In the genomic region with DNA sequence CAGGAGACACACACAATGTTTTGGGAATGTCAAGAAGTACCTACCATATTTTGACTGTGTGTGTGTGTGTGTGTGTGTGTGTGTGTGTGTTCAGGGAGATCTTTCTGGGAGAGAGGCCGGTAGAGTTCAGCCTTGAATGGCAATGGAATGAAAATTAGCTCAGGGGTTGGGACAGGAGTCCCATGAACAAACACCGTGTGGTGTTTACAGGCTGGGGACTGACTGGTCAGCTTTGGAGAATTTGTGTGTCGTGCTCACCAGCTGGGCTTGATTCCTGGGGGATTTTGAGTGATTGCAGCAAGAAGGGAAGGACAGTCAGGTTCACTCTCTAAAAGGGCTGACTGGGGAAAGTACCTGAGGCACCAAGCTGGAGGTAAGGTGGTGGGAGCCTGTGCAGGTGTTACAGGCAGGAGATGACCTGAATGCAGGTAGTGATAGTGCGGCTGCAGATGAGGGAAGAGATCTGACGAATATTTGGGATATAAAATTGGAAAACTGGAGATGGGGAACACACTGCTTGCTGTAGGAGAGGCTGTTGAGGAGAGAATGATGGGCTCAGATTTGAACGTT, we compare ENCODE assay signal across 18 cellular contexts. TPM values are rescaled to one million over a fixed set of nuclear protein-coding genes. Genes with fewer than 3 reads are reported as not detected.
DNase-seq lines count a peak whose midpoint lies in the region; ATAC-seq and TF ChIP-seq lines count a peak whose summit lies in the region.
"Had no signal": no experiment of that assay in that cellular context is flagged by ENCODE, and none has a peak within 500 bp of the region (broad histone marks: within the 10 kb centered on the region; RNA-seq: fewer than 3 reads in every experiment).

No MANE protein-coding gene starts in this region.

- H3K36me3 Mint-ChIP-seq in Calu3 (ENCODE audit: insufficient read depth, unreplicated experiment) = peaks cover 22% of the 10 kb centered on the region
- H3K36me3 Mint-ChIP-seq in activated naive CD8-positive, alpha-beta T cell treated with anti-CD3 and anti-CD28 coated beads, Interleukin-2, amount 50 U/mL, for 24 hours (ENCODE audit: low read depth) = peaks cover 3% of the 10 kb centered on the region
- H3K36me3 Mint-ChIP-seq in immature natural killer cell = no peaks in the 10 kb centered on the region
- H3K36me3 Mint-ChIP-seq in stimulated activated naive B cell treated with anti-CD40 and anti-IgM and Interleukin-4, amounts not matched to agents 10 μg/mL and 1 μg/mL and 100 μg/mL, for 72 hours = peaks cover 5 to 9% of the 10 kb centered on the region in 2 donors

- no peak for TF ChIP-seq POLR2A in gastrocnemius medialis (IDR thresholded peaks at IDR 0.05)

- H3K36me3 ChIP-seq in gastrocnemius medialis = no peaks in the 10 kb centered on the region
- no peaks in the 10 kb centered on the region for H3K36me3 ChIP-seq in effector memory CD4-positive, alpha-beta T cell (ENCODE audit: control insufficient read depth, insufficient read depth, low read length)
- H3K36me3 ChIP-seq: ovary, spleen had no signal

- peaks cover 31% of the 10 kb centered on the region for H3K27me3 Mint-ChIP-seq in Calu3 (ENCODE audit: unreplicated experiment)
- H3K27me3 Mint-ChIP-seq in activated naive CD8-positive, alpha-beta T cell treated with anti-CD3 and anti-CD28 coated beads, Interleukin-2, amount 50 U/mL, for 24 hours = no peaks in the 10 kb centered on the region
- peaks cover 9 to 13% (median 11%) of the 10 kb centered on the region in 3 donors for H3K27me3 Mint-ChIP-seq in immature natural killer cell (ENCODE audit: low read depth in 3 of 3)
- no peaks in the 10 kb centered on the region for H3K27me3 Mint-ChIP-seq in stimulated activated naive B cell treated with anti-CD40 and anti-IgM and Interleukin-4, amounts not matched to agents 10 μg/mL and 1 μg/mL and 100 μg/mL, for 72 hours
- H3K27me3 Mint-ChIP-seq: activated naive CD4-positive, alpha-beta T cell treated with anti-CD3 and anti-CD28 coated beads, Interleukin-2, amount 50 U/mL, for 24 hours; stimulated activated naive CD8-positive, alpha-beta T cell treated with anti-CD3 and anti-CD28 coated beads, Interleukin-15, amount 100 ng/mL, for 72 hours had no signal

- no TSS peak for BruUV-seq in Calu3 (replicated peaks; lab: Mats Ljungman, UMichigan)

- peaks cover 0 to 4% (median 0%) of the 10 kb centered on the region in 3 donors for H3K27me3 ChIP-seq in gastrocnemius medialis
- no peaks in the 10 kb centered on the region for H3K27me3 ChIP-seq in effector memory CD4-positive, alpha-beta T cell (replicated peaks; ENCODE audit: control insufficient read depth, insufficient read depth, low read length, poor library complexity, severe bottlenecking)
- H3K27me3 ChIP-seq: ovary, spleen had no signal

- H3K4me3 Mint-ChIP-seq in Calu3 (ENCODE audit: low read depth, unreplicated experiment) (no peak overlapping the region), immature natural killer cell (no peak overlapping the region)
- H3K4me3 Mint-ChIP-seq in activated naive CD8-positive, alpha-beta T cell treated with anti-CD3 and anti-CD28 coated beads, Interleukin-2, amount 50 U/mL, for 24 hours = no peak overlapping the region
- no peak overlapping the region for H3K4me3 Mint-ChIP-seq in stimulated activated naive B cell treated with anti-CD40 and anti-IgM and Interleukin-4, amounts not matched to agents 10 μg/mL and 1 μg/mL and 100 μg/mL, for 72 hours
- H3K4me3 Mint-ChIP-seq: activated naive CD4-positive, alpha-beta T cell treated with anti-CD3 and anti-CD28 coated beads, Interleukin-2, amount 50 U/mL, for 24 hours; stimulated activated naive CD8-positive, alpha-beta T cell treated with anti-CD3 and anti-CD28 coated beads, Interleukin-15, amount 100 ng/mL, for 72 hours had no signal

- in situ Hi-C loops in gastrocnemius medialis (cut with MboI; ENCODE audit: low sequenced_read_pairs in 4 of 4) (no loop called here), KBM-7 (cut with MboI; ENCODE audit: low pct_unique_long_range_greater_than_20kb, low sequenced_read_pairs) (no loop called here)

- TF ChIP-seq CTCF in Calu3 (IDR thresholded peaks at IDR 0.05; ENCODE audit: unreplicated experiment) (no peak), gastrocnemius medialis (IDR thresholded peaks at IDR 0.05 in 4 of 5, conservative IDR thresholded peaks at IDR 0.05 in 1 of 5) (no peak)

- ATAC-seq in activated naive CD8-positive, alpha-beta T cell treated with anti-CD3 and anti-CD28 coated beads, Interleukin-2, amount 50 U/mL, for 24 hours = no peak
- ATAC-seq in gastrocnemius medialis = peak; percentile 22 to 26
- ATAC-seq in stimulated activated naive B cell treated with anti-CD40 and anti-IgM and Interleukin-4, amounts not matched to agents 10 μg/mL and 1 μg/mL and 100 μg/mL, for 72 hours (replicated peaks) = no peak
- ATAC-seq: stimulated activated naive CD8-positive, alpha-beta T cell treated with anti-CD3 and anti-CD28 coated beads, Interleukin-15, amount 100 ng/mL, for 72 hours had no signal

- H3K4me1 Mint-ChIP-seq in Calu3 (ENCODE audit: low read depth, unreplicated experiment) (peaks cover 23% of the 10 kb centered on the region), immature natural killer cell (peaks cover 12 to 28% of the 10 kb centered on the region in 2 donors)
- peaks cover 36% of the 10 kb centered on the region for H3K4me1 Mint-ChIP-seq in activated naive CD8-positive, alpha-beta T cell treated with anti-CD3 and anti-CD28 coated beads, Interleukin-2, amount 50 U/mL, for 24 hours
- peaks cover 33 to 41% of the 10 kb centered on the region in 2 donors for H3K4me1 Mint-ChIP-seq in stimulated activated naive B cell treated with anti-CD40 and anti-IgM and Interleukin-4, amounts not matched to agents 10 μg/mL and 1 μg/mL and 100 μg/mL, for 72 hours

- H3K27ac Mint-ChIP-seq in Calu3 (ENCODE audit: unreplicated experiment) = peak overlapping the region; percentile 16
- H3K27ac Mint-ChIP-seq in activated naive CD8-positive, alpha-beta T cell treated with anti-CD3 and anti-CD28 coated beads, Interleukin-2, amount 50 U/mL, for 24 hours = peak overlapping the region; percentile 31
- peak overlapping the region; percentile 24 to 90 (median 64) for H3K27ac Mint-ChIP-seq in immature natural killer cell
- no peak overlapping the region for H3K27ac Mint-ChIP-seq in stimulated activated naive B cell treated with anti-CD40 and anti-IgM and Interleukin-4, amounts not matched to agents 10 μg/mL and 1 μg/mL and 100 μg/mL, for 72 hours
- H3K27ac Mint-ChIP-seq: stimulated activated naive CD8-positive, alpha-beta T cell treated with anti-CD3 and anti-CD28 coated beads, Interleukin-15, amount 100 ng/mL, for 72 hours had no signal

- H3K27ac ChIP-seq in gastrocnemius medialis = peak overlapping the region in 1 of 4 donors; percentile 6
- H3K27ac ChIP-seq in effector memory CD4-positive, alpha-beta T cell (ENCODE audit: insufficient read depth, low read length, poor library complexity, severe bottlenecking) = no peak overlapping the region
- H3K27ac ChIP-seq: GM23248, ovary had no signal

- H3K4me1 ChIP-seq in gastrocnemius medialis = peaks cover 7 to 13% of the 10 kb centered on the region in 2 donors
- peaks cover 15% of the 10 kb centered on the region for H3K4me1 ChIP-seq in effector memory CD4-positive, alpha-beta T cell (ENCODE audit: control insufficient read depth, insufficient read depth, low read length, poor library complexity, severe bottlenecking)

- intact Hi-C loops in Calu3 (cut with micrococcal nuclease; ENCODE audit: unreplicated experiment) (no loop called here), gastrocnemius medialis (cut with DNase I; ENCODE audit: low total_unique reads) (no loop called here), cardiac septum (cut with DNase I) (loop anchor here (5.0 kb wide), 1 partner anchor 74 kb away; a partner anchor contains a TSS)

- H3K4me3 ChIP-seq in gastrocnemius medialis = no peak overlapping the region
- no peak overlapping the region for H3K4me3 ChIP-seq in effector memory CD4-positive, alpha-beta T cell (ENCODE audit: insufficient read depth, low read depth, low read length, poor library complexity, severe bottlenecking)
- H3K4me3 ChIP-seq: GM23248, ovary, spleen had no signal

- H3K9me3 Mint-ChIP-seq in Calu3 (ENCODE audit: low read depth, unreplicated experiment) (peaks cover 2% of the 10 kb centered on the region), immature natural killer cell (no peaks in the 10 kb centered on the region)
- no peaks in the 10 kb centered on the region for H3K9me3 Mint-ChIP-seq in activated naive CD8-positive, alpha-beta T cell treated with anti-CD3 and anti-CD28 coated beads, Interleukin-2, amount 50 U/mL, for 24 hours
- peaks cover 2 to 13% of the 10 kb centered on the region in 2 donors for H3K9me3 Mint-ChIP-seq in stimulated activated naive B cell treated with anti-CD40 and anti-IgM and Interleukin-4, amounts not matched to agents 10 μg/mL and 1 μg/mL and 100 μg/mL, for 72 hours
- H3K9me3 Mint-ChIP-seq: activated naive CD4-positive, alpha-beta T cell treated with anti-CD3 and anti-CD28 coated beads, Interleukin-2, amount 50 U/mL, for 24 hours had no signal

- peaks cover 0 to 5% (median 0%) of the 10 kb centered on the region in 3 donors for H3K9me3 ChIP-seq in gastrocnemius medialis
- H3K9me3 ChIP-seq in effector memory CD4-positive, alpha-beta T cell (ENCODE audit: control insufficient read depth, low read length) = no peaks in the 10 kb centered on the region
- H3K9me3 ChIP-seq: ovary had no signal

- DNase-seq in Calu3 = no peak
- DNase-seq in activated naive CD8-positive, alpha-beta T cell treated with anti-CD3 and anti-CD28 coated beads, Interleukin-2, amount 50 U/mL, for 24 hours = no peak
- no peak for DNase-seq in immature natural killer cell
- DNase-seq in gastrocnemius medialis = peak in 1 of 2 donors; percentile 35
- DNase-seq in effector memory CD4-positive, alpha-beta T cell = no peak
- no peak for DNase-seq in stimulated activated naive B cell treated with anti-CD40 and anti-IgM and Interleukin-4, amounts not matched to agents 10 μg/mL and 1 μg/mL and 100 μg/mL, for 72 hours
- no peak for DNase-seq in cardiac septum (ENCODE audit: low spot score)
- DNase-seq in KBM-7 = no peak
- DNase-seq: activated CD8-positive, alpha-beta memory T cell treated with anti-CD3 and anti-CD28 coated beads, Interleukin-2, amount 50 U/mL, for 48 hours; DMS153; GM23248; NCI-H446; SHP77; spleen; stimulated activated naive CD8-positive, alpha-beta T cell treated with anti-CD3 and anti-CD28 coated beads, Interleukin-15, amount 100 ng/mL, for 72 hours; T-helper 9 cell had no signal

- CTCF ChIA-PET in Calu3 (lab: Charles Lee) = no interaction called here

RNA-seq across cellular contexts. Expression of a gene that starts 2.5 kb away (rescaled TPM):
- 13.8 and 14.3 TPM in 2 replicates for total RNA-seq in Calu3 (2022)
- 1 to 10 TPM; 3.6 to 7.2 (median 5.2) TPM for polyA plus RNA-seq in immature natural killer cell
- 1 to 10 TPM; 2.6 to 4.5 (median 2.9) TPM for total RNA-seq in gastrocnemius medialis
- total RNA-seq in cardiac septum = 11.8 TPM

Comparison
In these comparisons a context has a peak if more than half of its experiments do, and no peak if none do; other contexts are left out.
1. ATAC-seq: peak in gastrocnemius medialis (2 of 2); none in activated naive CD8-positive, alpha-beta T cell treated with anti-CD3 and anti-CD28 coated beads, Interleukin-2, amount 50 U/mL, for 24 hours (single experiment) and stimulated activated naive B cell treated with anti-CD40 and anti-IgM and Interleukin-4, amounts not matched to agents 10 μg/mL and 1 μg/mL and 100 μg/mL, for 72 hours (0 of 2).